Comparison of ENCODE assay signal across 8 cellular contexts in the genomic region with DNA sequence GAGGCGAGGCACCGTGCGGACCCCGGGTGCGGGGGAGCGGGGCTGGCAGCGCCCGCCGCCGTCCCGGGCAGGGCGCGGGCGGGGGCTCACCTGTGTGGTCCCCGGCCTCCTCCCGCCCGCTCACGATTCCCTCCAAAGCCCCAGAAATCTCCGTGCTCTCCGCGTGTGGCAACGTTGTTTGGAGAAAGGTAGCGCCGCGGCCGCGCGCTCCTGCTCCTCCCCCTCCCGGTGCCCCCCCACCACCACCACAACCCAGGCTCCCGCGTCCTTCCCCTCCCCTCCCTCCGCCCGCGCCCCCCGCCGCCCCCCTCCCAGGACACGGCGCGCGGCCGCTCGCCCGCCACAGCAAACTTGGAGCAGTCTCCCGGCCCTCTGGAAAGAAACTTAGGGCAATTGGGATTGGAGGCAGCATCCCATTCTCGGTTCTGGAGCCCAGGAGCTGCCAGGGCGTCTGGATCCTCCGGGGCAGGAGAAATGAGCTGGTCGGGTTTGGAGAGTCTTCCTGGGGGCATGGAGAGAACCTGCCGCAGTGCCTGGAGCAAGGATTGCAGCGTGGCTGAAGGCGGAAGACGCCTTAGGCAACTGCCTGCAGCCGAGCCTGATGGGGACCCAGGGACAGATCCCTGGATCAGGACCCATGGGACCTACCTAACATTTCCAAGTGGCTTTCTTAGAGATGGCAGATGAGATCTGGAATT. TPM values are rescaled to one million over a fixed set of nuclear protein-coding genes. Genes with fewer than 3 reads are reported as not detected.
A peak's percentile ranks its signal among the peaks of the same experiment; 100 is the strongest.
DNase-seq lines count a peak whose midpoint lies in the region; ATAC-seq and TF ChIP-seq lines count a peak whose summit lies in the region.

No MANE protein-coding gene starts in this region.

- H3K27ac ChIP-seq in naive thymus-derived CD4-positive, alpha-beta T cell (ENCODE audit: low read depth, low read length), result peak overlapping the region; percentile 98
- peak overlapping the region; percentile 100 for H3K27ac ChIP-seq in urinary bladder (ENCODE audit: low read depth)

- H3K4me1 ChIP-seq in naive thymus-derived CD4-positive, alpha-beta T cell (ENCODE audit: control insufficient read depth in 2 of 2, insufficient read depth in 2 of 2, low read length in 2 of 2), result peaks cover 39 to 49% of the 10 kb centered on the region in 2 donors
- H3K4me1 ChIP-seq in urinary bladder (ENCODE audit: insufficient read depth), result no peaks in the 10 kb centered on the region

- H3K4me3 Mint-ChIP-seq in naive thymus-derived CD4-positive, alpha-beta T cell, result peak overlapping the region; percentile 85 to 100 (median 99)

- H3K9me3 Mint-ChIP-seq in naive thymus-derived CD4-positive, alpha-beta T cell, result peaks cover 0 to 8% (median 0%) of the 10 kb centered on the region in 11 donors

- no peak for TF ChIP-seq CTCF in fibroblast of mammary gland (conservative IDR thresholded peaks at IDR 0.05; ENCODE audit: control insufficient read depth, insufficient read depth, low read depth, low read length)

- peaks cover 0 to 4% (median 0%) of the 10 kb centered on the region in 3 experiments for H3K36me3 ChIP-seq in naive thymus-derived CD4-positive, alpha-beta T cell (ENCODE audit: control insufficient read depth in 2 of 3, insufficient read depth in 3 of 3, low read length in 3 of 3)
- H3K36me3 ChIP-seq in urinary bladder (ENCODE audit: insufficient read depth), result no peaks in the 10 kb centered on the region

- peak overlapping the region; percentile 85 to 100 (median 94) for H3K27ac Mint-ChIP-seq in naive thymus-derived CD4-positive, alpha-beta T cell

- peaks cover 36 to 57% (median 55%) of the 10 kb centered on the region in 7 donors for H3K4me1 Mint-ChIP-seq in naive thymus-derived CD4-positive, alpha-beta T cell

- H3K4me3 ChIP-seq in fibroblast of mammary gland (ENCODE audit: control insufficient read depth, low read depth, low read length) (peak overlapping the region; percentile 78), urinary bladder (ENCODE audit: low read depth, low read length) (peak overlapping the region; percentile 99)
- peak overlapping the region; percentile 64 for H3K4me3 ChIP-seq in naive thymus-derived CD4-positive, alpha-beta T cell (ENCODE audit: low read length)

- POLR2A ChIA-PET in naive thymus-derived CD4-positive, alpha-beta T cell (lab: Charles Lee), result interaction anchor here (0.6 to 5.2 kb wide), 12 partner anchors 10 to 354 kb away, joined by 3 to 83 read pairs (median 4); no protein-coding TSS in a partner anchor

- H3K27me3 Mint-ChIP-seq in naive thymus-derived CD4-positive, alpha-beta T cell, result peaks cover 0 to 58% (median 0%) of the 10 kb centered on the region in 5 donors

- DNase-seq in AG08395 (ENCODE audit: low spot score) (peak; percentile 24), H4 (ENCODE audit: low spot score) (peak; percentile 53), NCI-H69 (lab: John Stamatoyannopoulos, UW) (peak; percentile 86), activated T-helper 1 cell treated with Interleukin-2 at 50 U/mL for 16 hours (ENCODE audit: low read depth) (peak; percentile 37), fibroblast of mammary gland (ENCODE audit: low read depth) (peak; percentile 57)
- peak in 6 of 9 donors; percentile 36 to 59 (median 44) for DNase-seq in naive thymus-derived CD4-positive, alpha-beta T cell

- H3K36me3 Mint-ChIP-seq in naive thymus-derived CD4-positive, alpha-beta T cell, result peaks cover 4 to 18% (median 6%) of the 10 kb centered on the region in 5 donors

- intact Hi-C loops in naive thymus-derived CD4-positive, alpha-beta T cell (cut with micrococcal nuclease), result loop anchor here (1.0 to 10.0 kb wide), 11 partner anchors 60 to 1640 kb away; partner anchors contain the start of genes RELL1 (in 1 of the 2), RHOH (in 1 of the 2), TBC1D1 (in 1 of the 2) and TMEM156 (in 1 of the 2)

- no peaks in the 10 kb centered on the region for H3K9me3 ChIP-seq in naive thymus-derived CD4-positive, alpha-beta T cell (ENCODE audit: control insufficient read depth in 2 of 3, low read length in 3 of 3)

- WGBS in urinary bladder, result under 1% methylated on average over 50 of the region's 53 CpGs

- CTCF ChIA-PET in naive thymus-derived CD4-positive, alpha-beta T cell (lab: Charles Lee), result interaction anchor here (0.6 to 2.1 kb wide), 3 partner anchors 11 to 346 kb away, joined by 3 to 8 read pairs (median 8); no protein-coding TSS in a partner anchor

- no peak for ATAC-seq in naive thymus-derived CD4-positive, alpha-beta T cell
- ATAC-seq in HG02623 (IDR thresholded peaks at IDR 0.05; ENCODE audit: unreplicated experiment), result no peak

- H3K27me3 ChIP-seq in naive thymus-derived CD4-positive, alpha-beta T cell (ENCODE audit: control insufficient read depth in 2 of 2, insufficient read depth in 2 of 2, low read length in 2 of 2), result no peaks in the 10 kb centered on the region

RNA-seq across cellular contexts. Expression of gene KLF3, which starts 0.9 kb away (rescaled TPM):
- total RNA-seq in H4 (2014; rRNA removed; shearing (Covaris generic)), result 5.2 and 8.0 TPM in 2 replicates
- 100 to 1,000 TPM in 4 of 5 experiments, 10 to 100 TPM in 1; 21.0 to 142 (median 132) TPM for total RNA-seq in naive thymus-derived CD4-positive, alpha-beta T cell
- polyA plus RNA-seq in naive thymus-derived CD4-positive, alpha-beta T cell, result 10 to 100 TPM; 68.7 to 84.7 TPM
- 65.0 TPM for total RNA-seq in urinary bladder
- 25.7 TPM for polyA plus RNA-seq in urinary bladder

Comparison
In these comparisons a context has a peak if more than half of its experiments do, and no peak if none do; other contexts are left out.
1. DNase-seq: peak in every context shown above with its lines; median percentile 86 in NCI-H69; 57 in fibroblast of mammary gland; 53 in H4; 44 in naive thymus-derived CD4-positive, alpha-beta T cell; 37 in activated T-helper 1 cell treated with Interleukin-2 at 50 U/mL for 16 hours; 24 in AG08395.